1 cellular context compared by ENCODE assay signal in genomic region chr19:7255119-7255518, GRCh38.
TF ChIP-seq lines count a peak whose summit lies in the region.

No MANE protein-coding gene starts in this region.

TF ChIP-seq in WTC11, 78 proteins besides CTCF, POLR2A, EP300 and RAD21 (continued from another document):
- TF ChIP-seq RELA (CRISPR knock-in tag; IDR thresholded peaks at IDR 0.05; ENCODE audit: borderline replicate concordance) (no peak), GABPB1 (CRISPR knock-in tag; IDR thresholded peaks at IDR 0.05) (no peak), ELF4 (CRISPR knock-in tag; IDR thresholded peaks at IDR 0.05; ENCODE audit: low read depth) (no peak), TCF7 (CRISPR knock-in tag; IDR thresholded peaks at IDR 0.05; ENCODE audit: low read depth) (no peak), CREB1 (CRISPR knock-in tag; IDR thresholded peaks at IDR 0.05) (no peak), ETV6 (CRISPR knock-in tag; IDR thresholded peaks at IDR 0.05) (no peak)
- TF ChIP-seq, protein P1, sequence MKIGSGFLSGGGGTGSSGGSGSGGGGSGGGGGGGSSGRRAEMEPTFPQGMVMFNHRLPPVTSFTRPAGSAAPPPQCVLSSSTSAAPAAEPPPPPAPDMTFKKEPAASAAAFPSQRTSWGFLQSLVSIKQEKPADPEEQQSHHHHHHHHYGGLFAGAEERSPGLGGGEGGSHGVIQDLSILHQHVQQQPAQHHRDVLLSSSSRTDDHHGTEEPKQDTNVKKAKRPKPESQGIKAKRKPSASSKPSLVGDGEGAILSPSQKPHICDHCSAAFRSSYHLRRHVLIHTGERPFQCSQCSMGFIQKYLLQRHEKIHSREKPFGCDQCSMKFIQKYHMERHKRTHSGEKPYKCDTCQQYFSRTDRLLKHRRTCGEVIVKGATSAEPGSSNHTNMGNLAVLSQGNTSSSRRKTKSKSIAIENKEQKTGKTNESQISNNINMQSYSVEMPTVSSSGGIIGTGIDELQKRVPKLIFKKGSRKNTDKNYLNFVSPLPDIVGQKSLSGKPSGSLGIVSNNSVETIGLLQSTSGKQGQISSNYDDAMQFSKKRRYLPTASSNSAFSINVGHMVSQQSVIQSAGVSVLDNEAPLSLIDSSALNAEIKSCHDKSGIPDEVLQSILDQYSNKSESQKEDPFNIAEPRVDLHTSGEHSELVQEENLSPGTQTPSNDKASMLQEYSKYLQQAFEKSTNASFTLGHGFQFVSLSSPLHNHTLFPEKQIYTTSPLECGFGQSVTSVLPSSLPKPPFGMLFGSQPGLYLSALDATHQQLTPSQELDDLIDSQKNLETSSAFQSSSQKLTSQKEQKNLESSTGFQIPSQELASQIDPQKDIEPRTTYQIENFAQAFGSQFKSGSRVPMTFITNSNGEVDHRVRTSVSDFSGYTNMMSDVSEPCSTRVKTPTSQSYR (CRISPR knock-in tag; IDR thresholded peaks at IDR 0.05): no peak
TF ChIP-seq in WTC11: peak in this region for 0.
